In genomic region chr6:43623880-43624785, GRCh38 we compare ENCODE assay signal across 1 cellular context.
TF ChIP-seq lines count a peak whose summit lies in the region.

No MANE protein-coding gene starts in this region.

TF ChIP-seq in K562, 482 proteins besides CTCF, POLR2A, EP300 and RAD21 (continued from another document):
- TF ChIP-seq HMBOX1 (IDR thresholded peaks at IDR 0.05) (no peak), ZNF184 (CRISPR knock-in tag; IDR thresholded peaks at IDR 0.05) (no peak), FIP1L1 (IDR thresholded peaks at IDR 0.05; ENCODE audit: low read depth, low read length, poor library complexity, severe bottlenecking) (no peak), FOXO4 (CRISPR knock-in tag; IDR thresholded peaks at IDR 0.05) (no peak), ARID1B (IDR thresholded peaks at IDR 0.05) (no peak), ZNF584 (CRISPR knock-in tag; IDR thresholded peaks at IDR 0.05; ENCODE audit: low read depth) (no peak), MNT (conservative IDR thresholded peaks at IDR 0.05) (no peak), KAT2B (IDR thresholded peaks at IDR 0.05; ENCODE audit: low read depth, low read length) (no peak), MTA3 (IDR thresholded peaks at IDR 0.05; ENCODE audit: borderline replicate concordance) (no peak), POLR2G (IDR thresholded peaks at IDR 0.05; ENCODE audit: low read depth, low read length) (peak; percentile 72), DNMT1 (IDR thresholded peaks at IDR 0.05) (no peak), RHOXF2B (CRISPR knock-in tag; conservative IDR thresholded peaks at IDR 0.05) (no peak), ZNF174 (CRISPR knock-in tag; IDR thresholded peaks at IDR 0.05) (no peak), BRF2 (IDR thresholded peaks at IDR 0.05; ENCODE audit: borderline replicate concordance, insufficient read depth, insufficient read length) (no peak), STAG1 (CRISPR knock-in tag; IDR thresholded peaks at IDR 0.05; ENCODE audit: borderline replicate concordance) (no peak), SP2 (IDR thresholded peaks at IDR 0.05; ENCODE audit: extremely low read depth, low read depth, low read length, poor library complexity, severe bottlenecking) (no peak), DLX4 (CRISPR knock-in tag; IDR thresholded peaks at IDR 0.05) (no peak), LCOR (CRISPR knock-in tag; IDR thresholded peaks at IDR 0.05) (0 out of 2 replicates have a peak, but pooled peaks have one; percentile 43), PTTG1 (tag; IDR thresholded peaks at IDR 0.05; ENCODE audit: low read depth) (no peak), ATF2 (CRISPR knock-in tag; IDR thresholded peaks at IDR 0.05) (no peak), DACH1 (IDR thresholded peaks at IDR 0.05; ENCODE audit: partially characterized antibody) (no peak), RBM25 (IDR thresholded peaks at IDR 0.05; ENCODE audit: low read depth, low read length, severe bottlenecking) (no peak), ZNF384 (IDR thresholded peaks at IDR 0.05; ENCODE audit: low read depth, low read length) (no peak), HDAC3 (IDR thresholded peaks at IDR 0.05; ENCODE audit: borderline replicate concordance, partially characterized antibody) (no peak), CCAR2 (IDR thresholded peaks at IDR 0.05; ENCODE audit: low read depth, low read length) (no peak), MYNN (IDR thresholded peaks at IDR 0.05) (0 out of 2 replicates have a peak, but pooled peaks have one; percentile 10), MYNN (CRISPR knock-in tag; IDR thresholded peaks at IDR 0.05) (no peak), ZFP30 (CRISPR knock-in tag; IDR thresholded peaks at IDR 0.05; ENCODE audit: borderline replicate concordance) (no peak), CC2D1A (IDR thresholded peaks at IDR 0.05) (no peak), ESRRA (IDR thresholded peaks at IDR 0.05; ENCODE audit: borderline replicate concordance, low read depth) (no peak), FOXA1 (IDR thresholded peaks at IDR 0.05; ENCODE audit: borderline replicate concordance) (no peak), TCF7 (IDR thresholded peaks at IDR 0.05; ENCODE audit: borderline replicate concordance) (no peak), ZNF830 (CRISPR knock-in tag; IDR thresholded peaks at IDR 0.05) (no peak), COPS2 (conservative IDR thresholded peaks at IDR 0.05) (no peak), ZNF764 (CRISPR knock-in tag; IDR thresholded peaks at IDR 0.05; ENCODE audit: low read depth) (no peak), REST (CRISPR knock-in tag; IDR thresholded peaks at IDR 0.05; ENCODE audit: low read depth) (no peak), XRCC3 (IDR thresholded peaks at IDR 0.05) (no peak), PYGO2 (tag; IDR thresholded peaks at IDR 0.05) (no peak), RBFOX2 (IDR thresholded peaks at IDR 0.05; ENCODE audit: low read depth, low read length) (peak; percentile 80), POLR2AphosphoS5 (IDR thresholded peaks at IDR 0.05; ENCODE audit: control insufficient read depth, insufficient read depth, low read depth, low read length) (peak; percentile 24; the same call in 1 of the 2 replicates), HMGXB4 (CRISPR knock-in tag; IDR thresholded peaks at IDR 0.05) (no peak), FOXJ3 (CRISPR knock-in tag; IDR thresholded peaks at IDR 0.05) (no peak), KAT8 (IDR thresholded peaks at IDR 0.05; ENCODE audit: low read depth) (no peak), CBFB (CRISPR knock-in tag; IDR thresholded peaks at IDR 0.05) (no peak)
TF ChIP-seq in K562: peak in this region for 12.
